8 cellular contexts compared by ENCODE assay signal in genomic region chr7:99407849-99408346, GRCh38. TPM values are rescaled to one million over a fixed set of nuclear protein-coding genes. Genes with fewer than 3 reads are reported as not detected.
DNase-seq lines count a peak whose midpoint lies in the region; ATAC-seq and TF ChIP-seq lines count a peak whose summit lies in the region.

No MANE protein-coding gene starts in this region.

- H3K27me3 ChIP-seq in CD4-positive, alpha-beta T cell (ENCODE audit: control insufficient read depth, insufficient read depth, low read length) = no peaks in the 10 kb centered on the region
- H3K27me3 ChIP-seq in OCI-LY1 (ENCODE audit: insufficient read depth, low read length) = no peaks in the 10 kb centered on the region

- H2AFZ ChIP-seq in OCI-LY1 (ENCODE audit: low read length) = no peak overlapping the region

- H3K9me2 ChIP-seq in OCI-LY1 (ENCODE audit: low read depth, low read length) = no peaks in the 10 kb centered on the region

- peak overlapping the region; percentile 87 for H3K27ac Mint-ChIP-seq in CD4-positive, alpha-beta T cell
- H3K27ac Mint-ChIP-seq in activated naive CD8-positive, alpha-beta T cell = peak overlapping the region; percentile 99
- H3K27ac Mint-ChIP-seq in osteocyte (ENCODE audit: unreplicated experiment) = peak overlapping the region; percentile 98

- TF ChIP-seq CTCF in CD4-positive, alpha-beta T cell (IDR thresholded peaks at IDR 0.05) = no peak
- TF ChIP-seq CTCF in OCI-LY1 (IDR thresholded peaks at IDR 0.05; ENCODE audit: low read length) = no peak
- no peak for TF ChIP-seq CTCF in osteocyte (IDR thresholded peaks at IDR 0.05)

- peak overlapping the region; percentile 79 for H3K4me2 ChIP-seq in OCI-LY1 (ENCODE audit: low read length)

- POLR2A ChIA-PET in CD4-positive, alpha-beta T cell (lab: Charles Lee) = interaction anchor here (0.7 to 4.2 kb wide), 19 partner anchors 8 to 1021 kb away, joined by 3 to 105 read pairs (median 15); partner anchors contain the start of genes ARPC1A, ARPC1B, CPSF4 and FAM200A

- no peak for ATAC-seq in CD4-positive, alpha-beta T cell (ENCODE audit: poor library complexity)
- ATAC-seq in GM21619 (IDR thresholded peaks at IDR 0.05; ENCODE audit: unreplicated experiment) (peak; percentile 3), HG02759 (IDR thresholded peaks at IDR 0.05; ENCODE audit: unreplicated experiment) (no peak)

- H3K9me3 ChIP-seq in CD4-positive, alpha-beta T cell (ENCODE audit: control insufficient read depth, low read length) = no peaks in the 10 kb centered on the region
- no peaks in the 10 kb centered on the region for H3K9me3 ChIP-seq in OCI-LY1 (ENCODE audit: low read length)

- no peaks in the 10 kb centered on the region for H3F3A ChIP-seq in OCI-LY1 (ENCODE audit: insufficient read depth, low read length)

- CTCF ChIA-PET in CD4-positive, alpha-beta T cell (lab: Charles Lee) = interaction anchor here (1.0 to 2.3 kb wide), 3 partner anchors 8 to 172 kb away, joined by 3 to 7 read pairs (median 4); partner anchors contain the start of gene ARPC1B

- H4K20me1 ChIP-seq in OCI-LY1 (ENCODE audit: insufficient read depth, low read length) = no peaks in the 10 kb centered on the region

- DNase-seq in CD4-positive, alpha-beta T cell = peak in 5 of 10 experiments; percentile 11 to 31 (median 17)
- DNase-seq in head of caudate nucleus (peak in 36 of 42 donors; percentile 14 to 67 (median 44)), osteocyte (ENCODE audit: extremely low spot score, unreplicated experiment) (no peak), DMS153 treated with DMSO at 0.1 percent for 48 hours (lab: John Stamatoyannopoulos, UW; ENCODE audit: unreplicated experiment) (no peak)

- intact Hi-C loops in CD4-positive, alpha-beta T cell (cut with DNase I, micrococcal nuclease) = loop anchor here (1.0 to 10.0 kb wide), 10 partner anchors 15 to 97 kb away; partner anchors contain the start of genes ARPC1A (in 1 of the 2), ARPC1B (in 1 of the 2), ATP5MF (in 1 of the 2) and ZKSCAN5 (in 1 of the 2)
- intact Hi-C loops in head of caudate nucleus (cut with DNase I) = loop anchor here (5.0 to 10.0 kb wide), 2 partner anchors 81 to 147 kb away; partner anchors contain the start of genes ARPC1A, FAM200A and ZNF655

- peaks cover 73% of the 10 kb centered on the region for H3K36me3 Mint-ChIP-seq in CD4-positive, alpha-beta T cell (ENCODE audit: low read depth)
- peaks cover 3% of the 10 kb centered on the region for H3K36me3 Mint-ChIP-seq in activated naive CD8-positive, alpha-beta T cell
- peaks cover 28% of the 10 kb centered on the region for H3K36me3 Mint-ChIP-seq in osteocyte (ENCODE audit: unreplicated experiment)

- H3K27me3 Mint-ChIP-seq in CD4-positive, alpha-beta T cell = no peaks in the 10 kb centered on the region
- H3K27me3 Mint-ChIP-seq in activated naive CD8-positive, alpha-beta T cell = no peaks in the 10 kb centered on the region
- no peaks in the 10 kb centered on the region for H3K27me3 Mint-ChIP-seq in osteocyte (ENCODE audit: unreplicated experiment)

- H3K4me3 ChIP-seq in OCI-LY1 (ENCODE audit: low read depth, low read length, poor library complexity, severe bottlenecking) = peak overlapping the region; percentile 79

- peaks cover 49% of the 10 kb centered on the region for H3K36me3 ChIP-seq in OCI-LY1 (ENCODE audit: insufficient read depth, low read length)

- H3K79me2 ChIP-seq in OCI-LY1 (ENCODE audit: insufficient read depth, low read length) = peaks cover 52% of the 10 kb centered on the region

- H3K9ac ChIP-seq in OCI-LY1 (ENCODE audit: low read length) = peak overlapping the region; percentile 86

- peak overlapping the region; percentile 98 for H3K27ac ChIP-seq in CD4-positive, alpha-beta T cell (ENCODE audit: low read depth, low read length)
- H3K27ac ChIP-seq in OCI-LY1 (ENCODE audit: low read depth, low read length, poor library complexity, severe bottlenecking) = peak overlapping the region; percentile 39

- H3K4me1 ChIP-seq in OCI-LY1 (ENCODE audit: insufficient read depth, low read length, severe bottlenecking) = peaks cover 32% of the 10 kb centered on the region

- H3K4me3 Mint-ChIP-seq in CD4-positive, alpha-beta T cell = peak overlapping the region; percentile 93
- H3K4me3 Mint-ChIP-seq in activated naive CD8-positive, alpha-beta T cell = peak overlapping the region; percentile 97
- peak overlapping the region; percentile 99 for H3K4me3 Mint-ChIP-seq in osteocyte (ENCODE audit: unreplicated experiment)

- no peaks in the 10 kb centered on the region for H3K9me3 Mint-ChIP-seq in CD4-positive, alpha-beta T cell
- no peaks in the 10 kb centered on the region for H3K9me3 Mint-ChIP-seq in activated naive CD8-positive, alpha-beta T cell (ENCODE audit: low read depth)
- H3K9me3 Mint-ChIP-seq in osteocyte (ENCODE audit: unreplicated experiment) = no peaks in the 10 kb centered on the region

- H3K4me1 Mint-ChIP-seq in CD4-positive, alpha-beta T cell (ENCODE audit: low read depth) = peaks cover 60% of the 10 kb centered on the region
- H3K4me1 Mint-ChIP-seq in activated naive CD8-positive, alpha-beta T cell (ENCODE audit: low read depth) = peaks cover 54% of the 10 kb centered on the region
- H3K4me1 Mint-ChIP-seq in osteocyte (ENCODE audit: unreplicated experiment) = peaks cover 30% of the 10 kb centered on the region

RNA-seq across cellular contexts. Expression of gene PDAP1, which starts 0.5 kb away (rescaled TPM):
- total RNA-seq in CD4-positive, alpha-beta T cell = 10 to 100 TPM; 35.0 to 38.0 TPM
- 107 and 116 TPM in 2 replicates for total RNA-seq in osteocyte

RNA-seq across cellular contexts. Expression of gene BUD31, which starts 0.9 kb away (rescaled TPM):
- total RNA-seq in CD4-positive, alpha-beta T cell = 100 to 1,000 TPM; 147 to 153 TPM
- 112 and 131 TPM in 2 replicates for total RNA-seq in osteocyte

RNA-seq across cellular contexts. Expression of gene PTCD1, which starts 30.7 kb away (rescaled TPM):
- 1 to 10 TPM; 4.8 to 5.3 TPM for total RNA-seq in CD4-positive, alpha-beta T cell
- total RNA-seq in osteocyte = 5.7 and 10.5 TPM in 2 replicates

RNA-seq across cellular contexts. Expression of gene CPSF4, which starts 30.8 kb away (rescaled TPM):
- 10 to 100 TPM; 28.1 to 31.7 TPM for total RNA-seq in CD4-positive, alpha-beta T cell
- 32.3 and 37.9 TPM in 2 replicates for total RNA-seq in osteocyte

RNA-seq across cellular contexts. Expression of gene ARPC1B, which starts 33.4 kb away (rescaled TPM):
- total RNA-seq in CD4-positive, alpha-beta T cell = 10 to 100 TPM; 58.8 to 66.6 TPM
- 76.1 and 84.9 TPM in 2 replicates for total RNA-seq in osteocyte

Comparison
In these comparisons a context has a peak if more than half of its experiments do, and no peak if none do; other contexts are left out.
1. DNase-seq: peak in head of caudate nucleus (36 of 42); none in osteocyte (single experiment) and DMS153 treated with DMSO at 0.1 percent for 48 hours (single experiment).
2. Peak in every context shown above with its lines, with median percentiles within 50 percentile points of each other: H3K27ac Mint-ChIP-seq and H3K4me3 Mint-ChIP-seq.